ENCODE assay signal across 15 cellular contexts in the genomic region with DNA sequence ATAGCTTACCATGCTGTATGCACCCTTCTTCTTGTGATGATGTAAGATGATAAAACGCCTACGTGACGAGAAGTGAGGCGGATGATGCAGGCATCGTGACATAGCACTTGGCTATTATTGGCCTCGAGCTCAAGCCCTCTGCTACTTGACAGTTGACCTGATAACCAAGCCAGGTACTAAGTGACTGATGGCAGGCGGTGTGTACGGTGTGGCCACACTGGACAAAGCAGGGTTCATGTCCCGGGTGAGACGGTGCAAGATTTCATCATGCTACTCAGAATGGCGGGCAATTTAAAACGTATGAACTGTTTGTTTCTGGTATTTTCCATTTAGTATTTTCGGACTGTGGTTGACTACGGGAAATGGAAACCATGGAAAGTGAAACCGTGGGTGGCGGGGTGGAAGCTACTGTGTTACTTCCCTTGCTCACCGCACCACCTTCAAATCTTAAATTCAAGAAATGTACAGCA. TPM values are rescaled to one million over a fixed set of nuclear protein-coding genes. Genes with fewer than 3 reads are reported as not detected.
DNase-seq lines count a peak whose midpoint lies in the region; ATAC-seq and TF ChIP-seq lines count a peak whose summit lies in the region.
"Had no signal": no experiment of that assay in that cellular context is flagged by ENCODE, and none has a peak within 500 bp of the region (broad histone marks: within the 10 kb centered on the region; RNA-seq: fewer than 3 reads in every experiment).

No MANE protein-coding gene starts in this region.

- H3K36me3 ChIP-seq in upper lobe of right lung (no peaks in the 10 kb centered on the region), transverse colon (no peaks in the 10 kb centered on the region)

- H3K27me3 ChIP-seq in upper lobe of right lung (no peaks in the 10 kb centered on the region), transverse colon (no peaks in the 10 kb centered on the region)
- H3K27me3 ChIP-seq: testis had no signal

- no peaks in the 10 kb centered on the region for H3K27me3 Mint-ChIP-seq in T-cell
- H3K27me3 Mint-ChIP-seq in dendritic cell treated with granulocyte-macrophage colony-stimulating factor and Interleukin-4, amounts not matched to agents 40 ng/mL and 50 ng/mL, for 4 days, result peaks cover 1% of the 10 kb centered on the region

- WGBS in transverse colon (ENCODE audit: low coverage in 1 of 2), 2 donors, result 75 to 82% methylated on average over 12 to 17 of the region's 17 CpGs

- no peaks in the 10 kb centered on the region for H3K9me3 ChIP-seq in upper lobe of right lung
- no peaks in the 10 kb centered on the region for H3K9me3 ChIP-seq in transverse colon
- H3K9me3 ChIP-seq: testis had no signal

- intact Hi-C loops in dendritic cell treated with granulocyte-macrophage colony-stimulating factor and Interleukin-4, amounts not matched to agents 40 ng/mL and 50 ng/mL, for 4 days (cut with micrococcal nuclease), result no loop called here
- intact Hi-C loops in upper lobe of right lung (cut with DNase I), result no loop called here
- intact Hi-C loops in transverse colon (cut with DNase I; ENCODE audit: low total_unique reads), result no loop called here

- no peaks in the 10 kb centered on the region for H3K36me3 Mint-ChIP-seq in T-cell
- H3K36me3 Mint-ChIP-seq in dendritic cell treated with granulocyte-macrophage colony-stimulating factor and Interleukin-4, amounts not matched to agents 40 ng/mL and 50 ng/mL, for 4 days (ENCODE audit: low read depth), result no peaks in the 10 kb centered on the region

- TF ChIP-seq EP300 in transverse colon (IDR thresholded peaks at IDR 0.05; ENCODE audit: low read depth), result no peak

- CTCF ChIA-PET in T-cell (lab: Charles Lee), result interaction anchor here (0.6 kb wide), 4 partner anchors 52 to 308 kb away, joined by 3 to 5 read pairs (median 4); no protein-coding TSS in a partner anchor

- H3K4me3 ChIP-seq in upper lobe of right lung, result no peak overlapping the region
- H3K4me3 ChIP-seq in transverse colon, result no peak overlapping the region
- H3K4me3 ChIP-seq: testis had no signal

- ATAC-seq in T-cell (replicated peaks in 1 of 4) (peak in 2 of 4 experiments; percentile 40 to 43), upper lobe of right lung (peak; percentile 13)

- POLR2A ChIA-PET in T-cell (lab: Charles Lee), result no interaction called here

- H3K27ac Mint-ChIP-seq in T-cell, result no peak overlapping the region
- H3K27ac Mint-ChIP-seq in dendritic cell treated with granulocyte-macrophage colony-stimulating factor and Interleukin-4, amounts not matched to agents 40 ng/mL and 50 ng/mL, for 4 days, result peak overlapping the region; percentile 83

- H3K4me1 ChIP-seq in upper lobe of right lung, result peaks cover 21% of the 10 kb centered on the region
- no peaks in the 10 kb centered on the region for H3K4me1 ChIP-seq in transverse colon
- H3K4me1 ChIP-seq: testis had no signal

- peak; percentile 43 for DNase-seq in stimulated activated naive CD4-positive, alpha-beta T cell treated with Interleukin-2 at 50 U/mL for 16 hours (lab: John Stamatoyannopoulos, UW)
- no peak for DNase-seq in stimulated activated naive CD4-positive, alpha-beta T cell (lab: John Stamatoyannopoulos, UW)
- peak in 1 of 34 experiments; percentile 30 for DNase-seq in T-cell
- no peak for DNase-seq in upper lobe of right lung
- DNase-seq in transverse colon, result no peak
- no peak for DNase-seq in DMS79 (lab: John Stamatoyannopoulos, UW)
- DNase-seq in iPS-NIHi7 (ENCODE audit: extremely low spot score), result no peak
- DNase-seq: AML-193; effector CD8-positive, alpha-beta T cell; hypothalamus; NCI-H1930; SHP77 treated with DMSO at 0.1 percent for 48 hours; small intestine; testis had no signal

- H3K4me1 Mint-ChIP-seq in T-cell, result peaks cover 0 to 9% (median 8%) of the 10 kb centered on the region in 3 donors
- peaks cover 37% of the 10 kb centered on the region for H3K4me1 Mint-ChIP-seq in dendritic cell treated with granulocyte-macrophage colony-stimulating factor and Interleukin-4, amounts not matched to agents 40 ng/mL and 50 ng/mL, for 4 days (ENCODE audit: low read depth)

- no peak for TF ChIP-seq POLR2A in transverse colon (IDR thresholded peaks at IDR 0.05)

- H3K4me3 Mint-ChIP-seq in T-cell, result peak overlapping the region; percentile 29 to 72 (median 66)
- H3K4me3 Mint-ChIP-seq in dendritic cell treated with granulocyte-macrophage colony-stimulating factor and Interleukin-4, amounts not matched to agents 40 ng/mL and 50 ng/mL, for 4 days, result peak overlapping the region; percentile 23

- in situ Hi-C loops in transverse colon (cut with MboI; ENCODE audit: low pct_ligation_motif_present in 1 of 4, low pct_unique_long_range_greater_than_20kb in 1 of 4, low sequenced_read_pairs in 3 of 4), result loop anchor here in 1 of 4 donors (25.0 kb wide), 1 partner anchor 282 kb away; no protein-coding TSS in a partner anchor

- TF ChIP-seq CTCF in upper lobe of right lung (IDR thresholded peaks at IDR 0.05), result no peak
- no peak for TF ChIP-seq CTCF in transverse colon (IDR thresholded peaks at IDR 0.05)

- no peak overlapping the region for H3K27ac ChIP-seq in upper lobe of right lung
- H3K27ac ChIP-seq in transverse colon, result no peak overlapping the region
- H3K27ac ChIP-seq: testis had no signal

- no peaks in the 10 kb centered on the region for H3K9me3 Mint-ChIP-seq in T-cell
- no peaks in the 10 kb centered on the region for H3K9me3 Mint-ChIP-seq in dendritic cell treated with granulocyte-macrophage colony-stimulating factor and Interleukin-4, amounts not matched to agents 40 ng/mL and 50 ng/mL, for 4 days

RNA-seq across cellular contexts. Expression of a gene that starts 57.7 kb away (rescaled TPM):
- total RNA-seq in T-cell, result under 1 TPM in 3 of 5 donors, not detected in 2; 0.50 to 0.96 (median 0.60) TPM
- total RNA-seq in upper lobe of right lung, result 11.8 TPM
- total RNA-seq in transverse colon, result 10 to 100 TPM in 1 of 4 donors, 1 to 10 TPM in 3; 5.4 to 10.5 (median 6.8) TPM
